ENCODE assay signal across 16 cellular contexts in genomic region chr7:97390915-97391593, GRCh38.
"Had no signal": no experiment of that assay in that cellular context is flagged by ENCODE, and none has a peak within 500 bp of the region (broad histone marks: within the 10 kb centered on the region; RNA-seq: fewer than 3 reads in every experiment).

No MANE protein-coding gene starts in this region.

- DNase-seq: activated CD4-positive, alpha-beta T cell treated with anti-CD3 and anti-CD28 coated beads, Interleukin-2, amount 50 U/mL, for 4 hours; activated gamma-delta T cell; cerebellar nuclear complex; cortex of kidney; effector CD8-positive, alpha-beta T cell; islet precursor cell; left lung; nephron progenitor cell; nucleus accumbens; posterior cingulate gyrus; retina; stimulated activated CD8-positive, alpha-beta memory T cell treated with anti-CD3 and anti-CD28 coated beads, Interleukin-4, amount 100 ng/mL, for 48 hours; stimulated activated naive CD4-positive, alpha-beta T cell; T-helper 2 cell; WERI-Rb-1 had no signal

- H3K4me3 ChIP-seq: esophagus muscularis mucosa, left lung had no signal

- ATAC-seq: left lung had no signal
